ENCODE assay signal across 8 cellular contexts in the genomic region with DNA sequence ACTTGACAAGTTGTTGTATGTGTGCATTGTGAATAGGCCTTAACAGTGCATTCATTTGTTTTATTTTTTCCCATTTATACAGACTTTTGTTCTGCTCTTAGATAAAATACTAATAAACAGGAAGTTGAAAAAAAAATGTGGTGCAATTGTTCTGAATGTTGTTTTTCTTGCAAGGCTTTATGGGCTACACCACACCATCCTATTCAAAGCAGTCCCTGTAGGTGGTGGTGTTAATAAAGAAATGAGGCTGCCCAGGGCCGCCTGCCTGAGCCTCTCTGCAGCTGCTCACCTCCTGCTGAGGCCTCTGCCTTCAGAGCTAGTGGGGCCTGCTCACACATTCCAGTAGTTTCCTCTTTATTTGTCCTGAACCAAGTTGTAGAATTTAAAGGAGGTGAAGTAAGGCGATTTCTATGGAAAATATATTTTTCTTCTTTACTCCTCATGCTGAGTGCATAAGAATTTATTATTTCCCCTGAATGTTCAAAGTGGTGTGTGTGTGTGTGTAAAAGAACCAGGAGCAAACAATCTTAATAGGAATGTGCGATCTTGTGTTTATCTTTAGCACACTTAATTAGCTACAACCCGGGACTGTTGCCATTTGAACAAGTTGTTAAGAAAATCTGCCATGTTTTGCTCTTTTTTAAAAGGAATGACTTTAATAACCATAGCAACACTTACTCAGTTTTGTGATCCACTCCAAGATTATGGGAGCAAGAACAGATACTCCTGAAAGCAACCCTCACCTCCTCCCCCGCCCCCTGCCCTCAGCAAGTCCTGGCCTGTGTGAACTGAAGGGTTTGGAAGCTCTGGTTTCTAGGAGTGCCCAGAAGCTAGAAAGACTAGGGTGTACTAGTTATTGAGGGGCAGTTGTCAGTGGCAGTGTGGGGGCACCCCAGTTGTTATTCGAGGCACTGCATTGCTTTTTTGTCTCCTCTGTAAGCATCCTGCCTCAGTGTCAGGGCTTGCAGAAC.
DNase-seq lines count a peak whose midpoint lies in the region; ATAC-seq and TF ChIP-seq lines count a peak whose summit lies in the region.
"Not testable (repeated sequence)": the region's sequence is repeated elsewhere in the genome, so short reads cannot be mapped to it uniquely, and the experiment has no call there.

No MANE protein-coding gene starts in this region.

- H3K27me3 Mint-ChIP-seq in CD14-positive monocyte (ENCODE audit: low read depth in 3 of 3); T-helper 17 cell: not testable (repeated sequence)

- H3K9me3 ChIP-seq in T-helper 17 cell (ENCODE audit: control insufficient read depth, low read length, poor library complexity, severe bottlenecking): not testable (repeated sequence)

- H3K4me3 Mint-ChIP-seq in CD14-positive monocyte, T-helper 17 cell: not testable (repeated sequence)

- not testable (repeated sequence) for H3K27ac Mint-ChIP-seq in CD14-positive monocyte, T-helper 17 cell

- DNase-seq in CD14-positive monocyte (ENCODE audit: low spot score); T-helper 17 cell: not testable (repeated sequence)
- DNase-seq in choroid plexus epithelial cell (ENCODE audit: low read depth): peak; percentile 88
- peak; percentile 5 for DNase-seq in iPS DF 19.7 (ENCODE audit: low read depth, low spot score)
- DNase-seq in renal cortical epithelial cell (ENCODE audit: low read depth): peak; percentile 65

- H3K9me3 Mint-ChIP-seq in CD14-positive monocyte: not testable (repeated sequence)

- peak; percentile 83 for ATAC-seq in GM18909 (IDR thresholded peaks at IDR 0.05; ENCODE audit: poor library complexity, unreplicated experiment)
- peak; percentile 82 for ATAC-seq in HG02571 (IDR thresholded peaks at IDR 0.05; ENCODE audit: unreplicated experiment)
- ATAC-seq in HG03521 (IDR thresholded peaks at IDR 0.05; ENCODE audit: unreplicated experiment): peak; percentile 85
- ATAC-seq in T-helper 17 cell: peak; percentile 88

- H3K4me1 Mint-ChIP-seq in CD14-positive monocyte: peaks cover 14% of the 10 kb centered on the region
- not testable (repeated sequence) for H3K4me1 Mint-ChIP-seq in T-helper 17 cell

- intact Hi-C loops in CD14-positive monocyte (cut with micrococcal nuclease): not testable (repeated sequence)

- H3K36me3 Mint-ChIP-seq in CD14-positive monocyte; T-helper 17 cell (ENCODE audit: low read depth): not testable (repeated sequence)

- H3K4me3 ChIP-seq in choroid plexus epithelial cell (ENCODE audit: low read depth, low read length): not testable (repeated sequence)

- TF ChIP-seq CTCF in CD14-positive monocyte (IDR thresholded peaks at IDR 0.05): peak; percentile 32
- peak; percentile 12 for TF ChIP-seq CTCF in choroid plexus epithelial cell (conservative IDR thresholded peaks at IDR 0.05; ENCODE audit: low read depth, low read length)
